Comparison of ENCODE assay signal across 12 cellular contexts in the genomic region with DNA sequence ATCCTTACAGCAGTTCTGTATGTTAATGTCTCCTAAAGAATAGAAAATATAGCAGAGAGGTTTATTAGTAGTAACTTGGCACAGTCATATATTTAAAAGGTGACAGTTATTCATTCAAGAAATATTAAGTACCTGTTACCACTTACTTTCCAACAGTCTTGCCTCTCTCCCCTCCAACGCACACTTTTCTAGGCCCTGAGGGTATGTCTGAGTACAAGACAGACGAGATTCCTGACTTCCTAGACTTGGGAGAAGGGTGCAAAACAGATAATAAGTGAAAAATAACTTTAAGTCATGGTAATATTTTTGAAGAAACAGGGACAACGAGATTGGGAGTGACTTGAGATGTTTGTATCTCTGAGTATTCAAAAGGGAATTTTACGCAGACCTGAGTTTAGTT. TPM values are rescaled to one million over a fixed set of nuclear protein-coding genes. Genes with fewer than 3 reads are reported as not detected.
DNase-seq lines count a peak whose midpoint lies in the region; ATAC-seq, FAIRE-seq and TF ChIP-seq lines count a peak whose summit lies in the region.
"Had no signal": no experiment of that assay in that cellular context is flagged by ENCODE, and none has a peak within 500 bp of the region (broad histone marks: within the 10 kb centered on the region; RNA-seq: fewer than 3 reads in every experiment).

No MANE protein-coding gene starts in this region.

- SMC1A ChIA-PET in GM12878 (lab: Charles Lee; ENCODE audit: uncharacterized antibody, unreplicated experiment): interaction anchor here (0.6 to 2.9 kb wide), 5 partner anchors 13 to 204 kb away, joined by 3 to 12 read pairs (median 4); partner anchors contain the start of genes C22orf23 and POLR2F

- peaks cover 57% of the 10 kb centered on the region for H3K36me3 Mint-ChIP-seq in T-helper 2 cell treated with Interferon-gamma antibody and Interleukin-4, amounts not matched to agents 5 μg/mL and 100 μg/mL, for 36 hours (ENCODE audit: low read depth)

- H3K36me3 ChIP-seq in GM12878 (ENCODE audit: control insufficient read depth in 2 of 2, insufficient read depth in 2 of 2, low read length in 1 of 2): peaks cover 7 to 35% of the 10 kb centered on the region in 2 experiments
- peaks cover 48% of the 10 kb centered on the region for H3K36me3 ChIP-seq in neuron (ENCODE audit: insufficient read depth, low read length)

- no peak for FAIRE-seq in GM12878 (lab: Jason Lieb, UNC)
- FAIRE-seq: A204.1 had no signal

- H3K4me1 Mint-ChIP-seq in T-helper 2 cell treated with Interferon-gamma antibody and Interleukin-4, amounts not matched to agents 5 μg/mL and 100 μg/mL, for 36 hours (ENCODE audit: low read depth): peaks cover 35% of the 10 kb centered on the region

- TSS peak; percentile 38 for BruUV-seq in GM12878 (replicated peaks; lab: Mats Ljungman, UMichigan)

- 96% methylated on average over 4 of the region's 4 CpGs for WGBS in GM12878 (ENCODE audit: insufficient coverage, insufficient replicate concordance, low lambda C conversion rate, missing lambda C conversion rate)

- H3K27me3 ChIP-seq in GM12878 (replicated peaks in 1 of 2; ENCODE audit: control insufficient read depth in 2 of 2, insufficient read depth in 2 of 2, low read length in 1 of 2): no peaks in the 10 kb centered on the region
- H3K27me3 ChIP-seq in neuron (ENCODE audit: insufficient read depth, low read length): no peaks in the 10 kb centered on the region

- ATAC-seq in GM12878 (no peak), GM21619 (IDR thresholded peaks at IDR 0.05; ENCODE audit: unreplicated experiment) (no peak)

- peaks cover 47% of the 10 kb centered on the region for H3K79me2 ChIP-seq in GM12878 (ENCODE audit: control insufficient read depth, insufficient read depth, low read length)

- no peak for TF ChIP-seq POLR2A in NB4 (IDR thresholded peaks at IDR 0.05; ENCODE audit: extremely low read depth, insufficient read length)
- TF ChIP-seq POLR2A in GM12878 (IDR thresholded peaks at IDR 0.05; ENCODE audit: low read depth, low read length): no peak

- in situ Hi-C loops in GM12878 (cut with MboI): no loop called here

- CTCF ChIA-PET in GM12878 (lab: Yijun Ruan, JAX): interaction anchor here (0.9 to 4.1 kb wide), 3 partner anchors 12 to 244 kb away, joined by 3 to 32 read pairs (median 11); no protein-coding TSS in a partner anchor

- RAD21 ChIA-PET in GM12878 (lab: Charles Lee; ENCODE audit: unreplicated experiment): no interaction called here

- peak overlapping the region; percentile 60 for H3K4me3 Mint-ChIP-seq in T-helper 2 cell treated with Interferon-gamma antibody and Interleukin-4, amounts not matched to agents 5 μg/mL and 100 μg/mL, for 36 hours

- no peak for TF ChIP-seq EP300 in GM12878 (IDR thresholded peaks at IDR 0.05; ENCODE audit: borderline replicate concordance in 1 of 2, control insufficient read depth in 1 of 2, low read depth in 2 of 2, low read length in 2 of 2)

- POLR2A ChIA-PET in GM12878 (lab: Charles Lee): no interaction called here

- intact Hi-C loops in GM12878 (cut with micrococcal nuclease; ENCODE audit: unreplicated experiment): no loop called here

- no peak overlapping the region for H2AFZ ChIP-seq in GM12878 (ENCODE audit: control insufficient read depth, low read depth, low read length)
- no peak overlapping the region for H2AFZ ChIP-seq in neuron (ENCODE audit: low read depth, low read length)

- H3K9me3 ChIP-seq in GM12878 (replicated peaks; ENCODE audit: control insufficient read depth, insufficient read depth, low read length): peaks cover 2% of the 10 kb centered on the region; the same call in 1 of the 3 replicates
- H3K9me3 ChIP-seq in neuron (ENCODE audit: low read length): no peaks in the 10 kb centered on the region

- H3K4me1 ChIP-seq in GM12878 (ENCODE audit: control insufficient read depth, insufficient read depth, low read length) (peaks cover 3% of the 10 kb centered on the region; the same call in 1 of the 2 replicates), neuron (ENCODE audit: insufficient read depth, low read length) (peaks cover 17% of the 10 kb centered on the region)

- TF ChIP-seq CTCF in NB4 (IDR thresholded peaks at IDR 0.05; ENCODE audit: low read depth, low read length) (no peak), GM12878 (IDR thresholded peaks at IDR 0.05 in 2 of 3, conservative IDR thresholded peaks at IDR 0.05 in 1 of 3; ENCODE audit: control insufficient read depth in 2 of 3, extremely low read depth in 1 of 3, insufficient read depth in 1 of 3, low read depth in 3 of 3, low read length in 3 of 3) (no peak)

- peak overlapping the region; percentile 80 for H3K4me2 ChIP-seq in GM12878 (ENCODE audit: control insufficient read depth, insufficient read depth)

- H3K27ac Mint-ChIP-seq in T-helper 2 cell treated with Interferon-gamma antibody and Interleukin-4, amounts not matched to agents 5 μg/mL and 100 μg/mL, for 36 hours: peak overlapping the region; percentile 26

- no peak for DNase-seq in T-helper 2 cell treated with Interferon-gamma antibody and Interleukin-4, amounts not matched to agents 5 μg/mL and 100 μg/mL, for 36 hours (ENCODE audit: low spot score)
- DNase-seq in T-helper 2 cell: no peak
- DNase-seq in NB4 (ENCODE audit: low read depth): no peak
- no peak for DNase-seq in GM12878 (ENCODE audit: low read depth, low spot score)
- DNase-seq in amygdala (lab: John Stamatoyannopoulos, UW): no peak
- DNase-seq in NCI-H510A (lab: John Stamatoyannopoulos, UW): no peak
- DNase-seq: NCI-H1092, NCI-H526 had no signal

- peak overlapping the region; percentile 86 for H3K9ac ChIP-seq in GM12878 (ENCODE audit: control insufficient read depth, insufficient read depth, low read length)

- H3K27ac ChIP-seq in GM12878 (ENCODE audit: control insufficient read depth, insufficient read depth): no peak overlapping the region

- H3K4me3 ChIP-seq in NB4 (ENCODE audit: low read depth, low read length) (peak overlapping the region; percentile 98), GM12878 (peak overlapping the region; percentile 90; the same call in 1 of the 2 replicates), neuron (ENCODE audit: low read length) (peak overlapping the region; percentile 20)

- TF ChIP-seq RAD21 in GM12878 (IDR thresholded peaks at IDR 0.05; ENCODE audit: insufficient read depth, low read depth, low read length): no peak

- no peaks in the 10 kb centered on the region; the same call in 1 of the 2 replicates for H4K20me1 ChIP-seq in GM12878 (ENCODE audit: control insufficient read depth, insufficient read depth)

- no peaks in the 10 kb centered on the region for H3K9me3 Mint-ChIP-seq in T-helper 2 cell treated with Interferon-gamma antibody and Interleukin-4, amounts not matched to agents 5 μg/mL and 100 μg/mL, for 36 hours

- no peaks in the 10 kb centered on the region for H3K27me3 Mint-ChIP-seq in T-helper 2 cell treated with Interferon-gamma antibody and Interleukin-4, amounts not matched to agents 5 μg/mL and 100 μg/mL, for 36 hours (ENCODE audit: low read depth)

RNA-seq across cellular contexts. Expression of gene EIF3L, which starts 1.6 kb away (rescaled TPM):
- 152 and 153 TPM in 2 replicates for total RNA-seq in GM12878 (2013; cell fraction: nucleolus; rRNA removed)
- total RNA-seq in GM12878 (2014; rRNA removed) (624 and 646 TPM in 2 replicates), GM12878 (2014; rRNA removed; fragmentation: Illumina TruSeq; extraction: Trizol) (493 and 525 TPM in 2 replicates), GM12878 (2021) (593 and 613 TPM in 2 replicates)
- polyA plus RNA-seq in GM12878 (2011; ENCODE audit: low read depth): 933 TPM
- polyA plus RNA-seq in GM12878 (2011; rRNA removed) (1,037 and 1,269 TPM in 2 replicates), GM12878 (2014; fragmentation: Illumina TruSeq; extraction: Trizol) (783 and 881 TPM in 2 replicates), GM12878 (2014; fragmentation: Nextera tagmentation; extraction: Ambion mirVana) (100 to 1,000 TPM; 521 to 732 TPM), GM12878 (2014; rRNA removed) (613 and 643 TPM in 2 replicates), GM12878 (2016; fragmentation: Nextera tagmentation; extraction: Ambion mirVana) (100 to 1,000 TPM; 294 to 302 TPM)
- polyA plus RNA-seq in GM12878 (2011; cell fraction: cytosol; rRNA removed): 868 and 904 TPM in 2 replicates
- polyA plus RNA-seq in GM12878 (2011; cell fraction: nucleus; rRNA removed): 244 and 332 TPM in 2 replicates
- 1,002 and 1,217 TPM in 2 replicates for polyA plus RNA-seq in GM12878 (2012)
- polyA minus RNA-seq in GM12878 (2011; rRNA and poly(A)+ RNA removed): 1,170 and 1,376 TPM in 2 replicates
- polyA minus RNA-seq in GM12878 (2011; cell fraction: cytosol; rRNA and poly(A)+ RNA removed): 183 and 194 TPM in 2 replicates
- 89.0 and 104 TPM in 2 replicates for polyA minus RNA-seq in GM12878 (2011; cell fraction: nucleus; rRNA and poly(A)+ RNA removed)

RNA-seq across cellular contexts. Expression of gene ANKRD54, which starts 6.7 kb away (rescaled TPM):
- total RNA-seq in GM12878 (2013; cell fraction: nucleolus; rRNA removed): 22.8 and 27.3 TPM in 2 replicates
- total RNA-seq in GM12878 (2014; rRNA removed) (19.0 and 19.1 TPM in 2 replicates), GM12878 (2014; rRNA removed; fragmentation: Illumina TruSeq; extraction: Trizol) (12.6 and 13.4 TPM in 2 replicates), GM12878 (2021) (15.8 and 18.3 TPM in 2 replicates)
- polyA plus RNA-seq in GM12878 (2011; ENCODE audit: low read depth): 5.8 TPM
- polyA plus RNA-seq in GM12878 (2011; rRNA removed) (7.5 and 13.7 TPM in 2 replicates), GM12878 (2014; fragmentation: Illumina TruSeq; extraction: Trizol) (10.1 and 13.9 TPM in 2 replicates), GM12878 (2014; fragmentation: Nextera tagmentation; extraction: Ambion mirVana) (1 to 10 TPM; 5.8 to 9.7 TPM), GM12878 (2014; rRNA removed) (21.7 and 22.0 TPM in 2 replicates), GM12878 (2016; fragmentation: Nextera tagmentation; extraction: Ambion mirVana) (10 to 100 TPM; 25.3 to 31.6 TPM)
- polyA plus RNA-seq in GM12878 (2011; cell fraction: cytosol; rRNA removed): 15.4 and 25.6 TPM in 2 replicates
- 36.5 and 41.5 TPM in 2 replicates for polyA plus RNA-seq in GM12878 (2011; cell fraction: nucleus; rRNA removed)
- 8.3 and 9.9 TPM in 2 replicates for polyA plus RNA-seq in GM12878 (2012)
- polyA minus RNA-seq in GM12878 (2011; rRNA and poly(A)+ RNA removed): 10.0 and 26.6 TPM in 2 replicates
- polyA minus RNA-seq in GM12878 (2011; cell fraction: cytosol; rRNA and poly(A)+ RNA removed): 10.2 and 13.5 TPM in 2 replicates
- 6.9 and 13.8 TPM in 2 replicates for polyA minus RNA-seq in GM12878 (2011; cell fraction: nucleus; rRNA and poly(A)+ RNA removed)

RNA-seq across cellular contexts. Expression of gene GALR3, which starts 27.6 kb away (rescaled TPM):
- 0.96 TPM in 1 of 2 replicates, not detected in the other for total RNA-seq in GM12878 (2013; cell fraction: nucleolus; rRNA removed)
- total RNA-seq in GM12878 (2014; rRNA removed) (not detected in 2 replicates), GM12878 (2014; rRNA removed; fragmentation: Illumina TruSeq; extraction: Trizol) (not detected in 2 replicates), GM12878 (2021) (not detected in 2 replicates)
- not detected for polyA plus RNA-seq in GM12878 (2011; ENCODE audit: low read depth)
- polyA plus RNA-seq in GM12878 (2011; rRNA removed) (not detected in 2 replicates), GM12878 (2014; fragmentation: Illumina TruSeq; extraction: Trizol) (not detected in 2 replicates), GM12878 (2014; fragmentation: Nextera tagmentation; extraction: Ambion mirVana) (not detected), GM12878 (2014; rRNA removed) (not detected in 2 replicates), GM12878 (2016; fragmentation: Nextera tagmentation; extraction: Ambion mirVana) (not detected)
- polyA plus RNA-seq in GM12878 (2011; cell fraction: cytosol; rRNA removed): not detected in 2 replicates
- 0.13 and 0.19 TPM in 2 replicates for polyA plus RNA-seq in GM12878 (2011; cell fraction: nucleus; rRNA removed)
- polyA plus RNA-seq in GM12878 (2012): not detected in 2 replicates
- polyA minus RNA-seq in GM12878 (2011; rRNA and poly(A)+ RNA removed): 0.26 TPM in 1 of 2 replicates, not detected in the other
- polyA minus RNA-seq in GM12878 (2011; cell fraction: cytosol; rRNA and poly(A)+ RNA removed): not detected in 2 replicates
- polyA minus RNA-seq in GM12878 (2011; cell fraction: nucleus; rRNA and poly(A)+ RNA removed): not detected in 2 replicates
- total RNA-seq: cardiac septum had no signal

RNA-seq across cellular contexts. Expression of gene GCAT, which starts 43.1 kb away (rescaled TPM):
- total RNA-seq in GM12878 (2013; cell fraction: nucleolus; rRNA removed): 6.9 and 8.0 TPM in 2 replicates
- total RNA-seq in GM12878 (2014; rRNA removed): 28.6 and 32.6 TPM in 2 replicates
- total RNA-seq in GM12878 (2014; rRNA removed; fragmentation: Illumina TruSeq; extraction: Trizol): 8.9 and 9.3 TPM in 2 replicates
- 21.8 and 22.8 TPM in 2 replicates for total RNA-seq in GM12878 (2021)
- 4.3 TPM for polyA plus RNA-seq in GM12878 (2011; ENCODE audit: low read depth)
- 4.0 and 10.8 TPM in 2 replicates for polyA plus RNA-seq in GM12878 (2011; rRNA removed)
- 15.6 and 21.1 TPM in 2 replicates for polyA plus RNA-seq in GM12878 (2011; cell fraction: cytosol; rRNA removed)
- 22.0 and 24.7 TPM in 2 replicates for polyA plus RNA-seq in GM12878 (2011; cell fraction: nucleus; rRNA removed)
- polyA plus RNA-seq in GM12878 (2012): 13.1 and 13.3 TPM in 2 replicates
- 1.7 and 7.2 TPM in 2 replicates for polyA plus RNA-seq in GM12878 (2014; fragmentation: Illumina TruSeq; extraction: Trizol)
- 1 to 10 TPM in 1 of 2 experiments, under 1 TPM in 1; 0.95 to 2.4 TPM for polyA plus RNA-seq in GM12878 (2014; fragmentation: Nextera tagmentation; extraction: Ambion mirVana)
- polyA plus RNA-seq in GM12878 (2014; rRNA removed): 19.9 and 20.8 TPM in 2 replicates
- 10 to 100 TPM; 29.9 to 34.3 TPM for polyA plus RNA-seq in GM12878 (2016; fragmentation: Nextera tagmentation; extraction: Ambion mirVana)
- 7.3 and 14.1 TPM in 2 replicates for polyA minus RNA-seq in GM12878 (2011; rRNA and poly(A)+ RNA removed)
- 8.1 and 8.8 TPM in 2 replicates for polyA minus RNA-seq in GM12878 (2011; cell fraction: cytosol; rRNA and poly(A)+ RNA removed)
- 5.7 and 6.0 TPM in 2 replicates for polyA minus RNA-seq in GM12878 (2011; cell fraction: nucleus; rRNA and poly(A)+ RNA removed)

RNA-seq across cellular contexts. Expression of gene MICALL1, which starts 55.3 kb away (rescaled TPM):
- total RNA-seq in GM12878 (2013; cell fraction: nucleolus; rRNA removed): 17.2 and 20.1 TPM in 2 replicates
- total RNA-seq in GM12878 (2014; rRNA removed) (11.6 and 15.0 TPM in 2 replicates), GM12878 (2014; rRNA removed; fragmentation: Illumina TruSeq; extraction: Trizol) (8.6 and 8.8 TPM in 2 replicates), GM12878 (2021) (26.0 and 30.7 TPM in 2 replicates)
- 4.6 TPM for polyA plus RNA-seq in GM12878 (2011; ENCODE audit: low read depth)
- polyA plus RNA-seq in GM12878 (2011; rRNA removed) (3.4 and 6.3 TPM in 2 replicates), GM12878 (2014; fragmentation: Illumina TruSeq; extraction: Trizol) (7.7 and 12.5 TPM in 2 replicates), GM12878 (2014; fragmentation: Nextera tagmentation; extraction: Ambion mirVana) (1 to 10 TPM in 1 of 2 experiments, under 1 TPM in 1; 0.72 to 2.0 TPM), GM12878 (2014; rRNA removed) (12.2 and 15.8 TPM in 2 replicates), GM12878 (2016; fragmentation: Nextera tagmentation; extraction: Ambion mirVana) (1 to 10 TPM; 2.5 to 6.9 TPM)
- 9.6 and 12.2 TPM in 2 replicates for polyA plus RNA-seq in GM12878 (2011; cell fraction: cytosol; rRNA removed)
- polyA plus RNA-seq in GM12878 (2011; cell fraction: nucleus; rRNA removed): 12.7 and 20.2 TPM in 2 replicates
- polyA plus RNA-seq in GM12878 (2012): 6.8 and 9.8 TPM in 2 replicates
- polyA minus RNA-seq in GM12878 (2011; rRNA and poly(A)+ RNA removed): 8.4 and 21.8 TPM in 2 replicates
- 11.4 and 12.1 TPM in 2 replicates for polyA minus RNA-seq in GM12878 (2011; cell fraction: cytosol; rRNA and poly(A)+ RNA removed)
- 5.7 and 12.5 TPM in 2 replicates for polyA minus RNA-seq in GM12878 (2011; cell fraction: nucleus; rRNA and poly(A)+ RNA removed)

Comparison
In these comparisons a context has a peak if more than half of its experiments do, and no peak if none do; other contexts are left out.
1. H3K4me3 ChIP-seq: peak in every context shown above with its lines; median percentile 98 in NB4; 90 in GM12878; 20 in neuron.